26 cellular contexts compared by ENCODE assay signal in the genomic region with DNA sequence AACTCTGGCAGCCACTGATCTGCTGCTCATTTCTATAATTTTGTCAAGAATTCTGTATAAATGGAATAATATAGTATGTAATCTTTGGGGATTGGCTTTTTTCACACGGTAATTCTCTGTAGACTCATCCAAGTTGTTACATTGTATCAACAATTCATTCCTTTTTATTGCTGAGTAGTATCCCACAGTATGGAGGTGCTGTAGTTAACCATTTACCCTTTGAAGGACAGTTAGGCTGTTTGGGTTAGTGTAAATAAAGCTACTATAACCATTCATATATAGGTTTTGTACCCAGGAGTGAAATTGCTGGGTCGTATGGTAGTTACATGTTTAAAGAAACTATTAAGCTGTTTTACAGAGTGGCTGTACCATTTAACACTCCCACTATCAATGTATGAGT.
"Had no signal": no experiment of that assay in that cellular context is flagged by ENCODE, and none has a peak within 500 bp of the region (broad histone marks: within the 10 kb centered on the region; RNA-seq: fewer than 3 reads in every experiment).

No MANE protein-coding gene starts in this region.

- H3K36me3 ChIP-seq: neutrophil, right lobe of liver, sigmoid colon, stomach, thoracic aorta, thyroid gland, tibial nerve, upper lobe of left lung, vagina had no signal

- H3K27ac ChIP-seq: neutrophil, parathyroid adenoma, psoas muscle, right lobe of liver, sigmoid colon, stomach, thoracic aorta, thyroid gland, tibial nerve, upper lobe of left lung, vagina had no signal

- H3K27me3 ChIP-seq: neutrophil, sigmoid colon, stomach, thyroid gland, upper lobe of left lung, vagina had no signal

- ATAC-seq: natural killer cell treated with Interleukin-12 subunit alpha and Interleukin-12 subunit beta and Interleukin-15 and Interleukin-18, amount 100 ng/mL, for 72 hours; psoas muscle; right cardiac atrium; right lobe of liver; stimulated activated effector memory CD8-positive, alpha-beta T cell treated with anti-CD3 and anti-CD28 coated beads, Interleukin-12 subunit alpha, Interleukin-12 subunit beta, amount 100 ng/mL, for 72 hours; stimulated activated naive B cell treated with anti-CD40 and anti-IgM and Interleukin-4, amounts not matched to agents 10 μg/mL and 1 μg/mL and 100 μg/mL, for 72 hours had no signal

- H3K4me1 ChIP-seq: parathyroid adenoma, psoas muscle, right lobe of liver, sigmoid colon, stomach, thyroid gland, tibial nerve, upper lobe of left lung, vagina had no signal

- H3K4me3 ChIP-seq: psoas muscle, right lobe of liver, sigmoid colon, stomach, thoracic aorta, thyroid gland, tibial nerve, upper lobe of left lung, vagina had no signal

- DNase-seq: nephron progenitor cell; nucleus accumbens; posterior cingulate gyrus; psoas muscle; right cardiac atrium; right lobe of liver; sigmoid colon; small intestine; stimulated activated CD4-positive, alpha-beta T cell treated with anti-CD3 and anti-CD28 coated beads, Interleukin-15, amount 100 ng/mL, for 24 hours; stimulated activated CD4-positive, alpha-beta T cell treated with anti-CD3 and anti-CD28 coated beads, Interleukin-2, amount 100 ng/mL, for 24 hours; stimulated activated CD4-positive, alpha-beta T cell treated with anti-CD3 and anti-CD28 coated beads, Interleukin-2, amount 100 ng/mL, for 48 hours; stimulated activated CD4-positive, alpha-beta T cell treated with anti-CD3 and anti-CD28 coated beads, Interleukin-4, amount 100 ng/mL, for 24 hours; stimulated activated naive B cell treated with anti-CD40 and anti-IgM and Interleukin-4, amounts not matched to agents 10 μg/mL and 1 μg/mL and 100 μg/mL, for 72 hours; stimulated activated naive CD4-positive, alpha-beta T cell treated with Interleukin-2 at 50 U/mL for 16 hours; stomach; thyroid gland; trophoblast cell; upper lobe of left lung had no signal

- H3K9me3 ChIP-seq: neutrophil, psoas muscle, right lobe of liver, sigmoid colon, stomach, thoracic aorta, thyroid gland, tibial nerve, upper lobe of left lung, vagina had no signal

- FAIRE-seq: small intestine, urothelium cell line had no signal
